8 cellular contexts compared by ENCODE assay signal in genomic region chrX:131675596-131676194, GRCh38.
DNase-seq lines count a peak whose midpoint lies in the region; ATAC-seq, FAIRE-seq and TF ChIP-seq lines count a peak whose summit lies in the region.

No MANE protein-coding gene starts in this region.

- ATAC-seq in GM18502 (IDR thresholded peaks at IDR 0.05; ENCODE audit: poor library complexity, unreplicated experiment): peak; percentile 70
- peak; percentile 57 for ATAC-seq in stimulated activated naive CD8-positive, alpha-beta T cell treated with anti-CD3 and anti-CD28 coated beads, Interleukin-15, amount 100 ng/mL, for 72 hours
- ATAC-seq in T-cell (replicated peaks in 1 of 4): no peak
- no peak for ATAC-seq in HG03439 (IDR thresholded peaks at IDR 0.05; ENCODE audit: unreplicated experiment)

- H3K4me1 ChIP-seq in A673 (ENCODE audit: insufficient read depth, low read length, poor library complexity, severe bottlenecking): no peaks in the 10 kb centered on the region

- H3K4me3 ChIP-seq in A673 (ENCODE audit: low read depth, low read length, poor library complexity, severe bottlenecking) (no peak overlapping the region), LNCaP clone FGC (ENCODE audit: low read depth, low read length) (no peak overlapping the region), bronchial epithelial cell (ENCODE audit: low read depth, low read length) (no peak overlapping the region)

- no peaks in the 10 kb centered on the region for H3K9me3 Mint-ChIP-seq in stimulated activated naive CD8-positive, alpha-beta T cell treated with anti-CD3 and anti-CD28 coated beads, Interleukin-15, amount 100 ng/mL, for 72 hours
- H3K9me3 Mint-ChIP-seq in T-cell: no peaks in the 10 kb centered on the region

- H3K27me3 ChIP-seq in A673 (replicated peaks; ENCODE audit: insufficient read depth, low read depth, low read length, poor library complexity): no peaks in the 10 kb centered on the region
- no peaks in the 10 kb centered on the region for H3K27me3 ChIP-seq in bronchial epithelial cell (ENCODE audit: control insufficient read depth, insufficient read depth, low read length)

- no peaks in the 10 kb centered on the region for H3K36me3 Mint-ChIP-seq in T-cell

- POLR2A ChIA-PET in A673 (lab: Charles Lee; ENCODE audit: low non-redundant PET): no interaction called here
- POLR2A ChIA-PET in T-cell (lab: Charles Lee): no interaction called here

- intact Hi-C loops in A673 (cut with micrococcal nuclease; ENCODE audit: unreplicated experiment): loop anchor here (2.0 kb wide), 1 partner anchor 699 kb away; no protein-coding TSS in a partner anchor

- no peaks in the 10 kb centered on the region for H3K27me3 Mint-ChIP-seq in stimulated activated naive CD8-positive, alpha-beta T cell treated with anti-CD3 and anti-CD28 coated beads, Interleukin-15, amount 100 ng/mL, for 72 hours
- H3K27me3 Mint-ChIP-seq in T-cell: peaks cover 0 to 17% of the 10 kb centered on the region in 2 donors

- no TSS peak for BruUV-seq in A673 (replicated peaks; lab: Mats Ljungman, UMichigan)

- no peak overlapping the region for H3K27ac ChIP-seq in A673 (ENCODE audit: low read depth, low read length, poor library complexity, severe bottlenecking)

- peak; percentile 40 for FAIRE-seq in bronchial epithelial cell (lab: Jason Lieb, UNC)

- H3K4me1 Mint-ChIP-seq in stimulated activated naive CD8-positive, alpha-beta T cell treated with anti-CD3 and anti-CD28 coated beads, Interleukin-15, amount 100 ng/mL, for 72 hours: no peaks in the 10 kb centered on the region
- H3K4me1 Mint-ChIP-seq in T-cell: no peaks in the 10 kb centered on the region

- CTCF ChIA-PET in A673 (lab: Charles Lee) (interaction anchor here (0.5 kb wide), 1 partner anchor 510 kb away, joined by 4 read pairs; no protein-coding TSS in a partner anchor), T-cell (lab: Charles Lee) (no interaction called here)

- TF ChIP-seq CTCF in A673 (conservative IDR thresholded peaks at IDR 0.05; ENCODE audit: low read depth, low read length): peak; percentile 63
- peak; percentile 59 for TF ChIP-seq CTCF in LNCaP clone FGC (IDR thresholded peaks at IDR 0.05; ENCODE audit: control insufficient read depth, extremely low read depth, insufficient read depth)
- peak; percentile 34 for TF ChIP-seq CTCF in bronchial epithelial cell (IDR thresholded peaks at IDR 0.05; ENCODE audit: insufficient read depth, low read length, severe bottlenecking)

- H3K27ac Mint-ChIP-seq in stimulated activated naive CD8-positive, alpha-beta T cell treated with anti-CD3 and anti-CD28 coated beads, Interleukin-15, amount 100 ng/mL, for 72 hours: no peak overlapping the region
- no peak overlapping the region for H3K27ac Mint-ChIP-seq in T-cell

- no peak overlapping the region for H3K4me3 Mint-ChIP-seq in stimulated activated naive CD8-positive, alpha-beta T cell treated with anti-CD3 and anti-CD28 coated beads, Interleukin-15, amount 100 ng/mL, for 72 hours
- no peak overlapping the region for H3K4me3 Mint-ChIP-seq in T-cell

- no peaks in the 10 kb centered on the region for H3K9me3 ChIP-seq in A673 (ENCODE audit: low read depth, low read length, poor library complexity, severe bottlenecking)

- peak; percentile 28 for DNase-seq in A673 (ENCODE audit: low spot score)
- DNase-seq in LNCaP clone FGC (ENCODE audit: low read depth): no peak
- DNase-seq in bronchial epithelial cell (ENCODE audit: low read depth): peak; percentile 3
- DNase-seq in stimulated activated naive CD8-positive, alpha-beta T cell treated with anti-CD3 and anti-CD28 coated beads, Interleukin-15, amount 100 ng/mL, for 72 hours: no peak
- no peak for DNase-seq in NCI-H2196 treated with DMSO at 0.1 percent for 48 hours (lab: John Stamatoyannopoulos, UW; ENCODE audit: unreplicated experiment)
- DNase-seq in T-cell: no peak

- no peaks in the 10 kb centered on the region for H3K36me3 ChIP-seq in A673 (ENCODE audit: insufficient read depth, low read length, poor library complexity, severe bottlenecking)
- no peaks in the 10 kb centered on the region for H3K36me3 ChIP-seq in bronchial epithelial cell (ENCODE audit: control insufficient read depth, insufficient read depth, low read length)

Comparison
In these comparisons a context has a peak if more than half of its experiments do, and no peak if none do; other contexts are left out.
1. DNase-seq: peak in A673 (single experiment) and bronchial epithelial cell (single experiment); none in LNCaP clone FGC (single experiment), stimulated activated naive CD8-positive, alpha-beta T cell treated with anti-CD3 and anti-CD28 coated beads, Interleukin-15, amount 100 ng/mL, for 72 hours (0 of 2), NCI-H2196 treated with DMSO at 0.1 percent for 48 hours (single experiment) and T-cell (0 of 34).
2. ATAC-seq: peak in GM18502 (single experiment) and stimulated activated naive CD8-positive, alpha-beta T cell treated with anti-CD3 and anti-CD28 coated beads, Interleukin-15, amount 100 ng/mL, for 72 hours (single experiment); none in T-cell (0 of 4) and HG03439 (single experiment).
3. Peak in every context shown above with its lines, with median percentiles within 50 percentile points of each other: CTCF ChIP-seq.